ENCODE assay signal across 1 cellular context in the genomic region with DNA sequence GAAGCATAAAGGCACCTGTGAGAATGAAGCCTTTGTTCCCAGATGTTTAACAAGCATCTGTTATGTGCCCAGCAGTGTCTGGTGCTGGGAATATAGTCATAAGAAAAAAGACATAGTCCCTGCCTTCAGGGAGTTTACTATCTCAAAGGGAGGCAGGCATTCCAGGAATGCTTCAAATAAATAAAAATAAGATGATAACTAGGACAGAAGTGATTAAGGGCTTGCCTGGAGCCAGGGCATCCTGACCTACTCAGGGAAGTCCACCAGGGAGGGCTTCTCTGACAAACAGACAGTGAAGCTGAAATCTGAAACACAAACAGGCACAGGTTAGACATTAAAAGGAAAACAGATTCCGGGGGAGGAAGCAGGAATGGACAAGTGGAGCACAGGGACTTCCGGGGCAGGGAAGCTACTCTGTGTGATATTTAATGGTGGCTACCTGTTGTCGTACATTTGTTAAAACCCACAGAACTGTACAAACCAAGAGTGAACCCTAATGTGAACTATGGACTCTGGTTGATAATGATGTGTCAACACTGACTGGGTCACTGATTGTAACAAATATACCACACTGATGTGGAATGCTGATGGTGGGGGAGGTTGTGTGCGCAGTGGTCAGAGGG.
TF ChIP-seq lines count a peak whose summit lies in the region.

No MANE protein-coding gene starts in this region.

TF ChIP-seq in GM23338, 12 proteins besides CTCF, POLR2A, EP300 and RAD21 (continued from another document):
- TF ChIP-seq, protein P1, sequence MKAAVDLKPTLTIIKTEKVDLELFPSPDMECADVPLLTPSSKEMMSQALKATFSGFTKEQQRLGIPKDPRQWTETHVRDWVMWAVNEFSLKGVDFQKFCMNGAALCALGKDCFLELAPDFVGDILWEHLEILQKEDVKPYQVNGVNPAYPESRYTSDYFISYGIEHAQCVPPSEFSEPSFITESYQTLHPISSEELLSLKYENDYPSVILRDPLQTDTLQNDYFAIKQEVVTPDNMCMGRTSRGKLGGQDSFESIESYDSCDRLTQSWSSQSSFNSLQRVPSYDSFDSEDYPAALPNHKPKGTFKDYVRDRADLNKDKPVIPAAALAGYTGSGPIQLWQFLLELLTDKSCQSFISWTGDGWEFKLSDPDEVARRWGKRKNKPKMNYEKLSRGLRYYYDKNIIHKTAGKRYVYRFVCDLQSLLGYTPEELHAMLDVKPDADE (IDR thresholded peaks at IDR 0.05), result no peak
- no peak for TF ChIP-seq JUNB (IDR thresholded peaks at IDR 0.05; ENCODE audit: unreplicated experiment)
- TF ChIP-seq, protein P2, sequence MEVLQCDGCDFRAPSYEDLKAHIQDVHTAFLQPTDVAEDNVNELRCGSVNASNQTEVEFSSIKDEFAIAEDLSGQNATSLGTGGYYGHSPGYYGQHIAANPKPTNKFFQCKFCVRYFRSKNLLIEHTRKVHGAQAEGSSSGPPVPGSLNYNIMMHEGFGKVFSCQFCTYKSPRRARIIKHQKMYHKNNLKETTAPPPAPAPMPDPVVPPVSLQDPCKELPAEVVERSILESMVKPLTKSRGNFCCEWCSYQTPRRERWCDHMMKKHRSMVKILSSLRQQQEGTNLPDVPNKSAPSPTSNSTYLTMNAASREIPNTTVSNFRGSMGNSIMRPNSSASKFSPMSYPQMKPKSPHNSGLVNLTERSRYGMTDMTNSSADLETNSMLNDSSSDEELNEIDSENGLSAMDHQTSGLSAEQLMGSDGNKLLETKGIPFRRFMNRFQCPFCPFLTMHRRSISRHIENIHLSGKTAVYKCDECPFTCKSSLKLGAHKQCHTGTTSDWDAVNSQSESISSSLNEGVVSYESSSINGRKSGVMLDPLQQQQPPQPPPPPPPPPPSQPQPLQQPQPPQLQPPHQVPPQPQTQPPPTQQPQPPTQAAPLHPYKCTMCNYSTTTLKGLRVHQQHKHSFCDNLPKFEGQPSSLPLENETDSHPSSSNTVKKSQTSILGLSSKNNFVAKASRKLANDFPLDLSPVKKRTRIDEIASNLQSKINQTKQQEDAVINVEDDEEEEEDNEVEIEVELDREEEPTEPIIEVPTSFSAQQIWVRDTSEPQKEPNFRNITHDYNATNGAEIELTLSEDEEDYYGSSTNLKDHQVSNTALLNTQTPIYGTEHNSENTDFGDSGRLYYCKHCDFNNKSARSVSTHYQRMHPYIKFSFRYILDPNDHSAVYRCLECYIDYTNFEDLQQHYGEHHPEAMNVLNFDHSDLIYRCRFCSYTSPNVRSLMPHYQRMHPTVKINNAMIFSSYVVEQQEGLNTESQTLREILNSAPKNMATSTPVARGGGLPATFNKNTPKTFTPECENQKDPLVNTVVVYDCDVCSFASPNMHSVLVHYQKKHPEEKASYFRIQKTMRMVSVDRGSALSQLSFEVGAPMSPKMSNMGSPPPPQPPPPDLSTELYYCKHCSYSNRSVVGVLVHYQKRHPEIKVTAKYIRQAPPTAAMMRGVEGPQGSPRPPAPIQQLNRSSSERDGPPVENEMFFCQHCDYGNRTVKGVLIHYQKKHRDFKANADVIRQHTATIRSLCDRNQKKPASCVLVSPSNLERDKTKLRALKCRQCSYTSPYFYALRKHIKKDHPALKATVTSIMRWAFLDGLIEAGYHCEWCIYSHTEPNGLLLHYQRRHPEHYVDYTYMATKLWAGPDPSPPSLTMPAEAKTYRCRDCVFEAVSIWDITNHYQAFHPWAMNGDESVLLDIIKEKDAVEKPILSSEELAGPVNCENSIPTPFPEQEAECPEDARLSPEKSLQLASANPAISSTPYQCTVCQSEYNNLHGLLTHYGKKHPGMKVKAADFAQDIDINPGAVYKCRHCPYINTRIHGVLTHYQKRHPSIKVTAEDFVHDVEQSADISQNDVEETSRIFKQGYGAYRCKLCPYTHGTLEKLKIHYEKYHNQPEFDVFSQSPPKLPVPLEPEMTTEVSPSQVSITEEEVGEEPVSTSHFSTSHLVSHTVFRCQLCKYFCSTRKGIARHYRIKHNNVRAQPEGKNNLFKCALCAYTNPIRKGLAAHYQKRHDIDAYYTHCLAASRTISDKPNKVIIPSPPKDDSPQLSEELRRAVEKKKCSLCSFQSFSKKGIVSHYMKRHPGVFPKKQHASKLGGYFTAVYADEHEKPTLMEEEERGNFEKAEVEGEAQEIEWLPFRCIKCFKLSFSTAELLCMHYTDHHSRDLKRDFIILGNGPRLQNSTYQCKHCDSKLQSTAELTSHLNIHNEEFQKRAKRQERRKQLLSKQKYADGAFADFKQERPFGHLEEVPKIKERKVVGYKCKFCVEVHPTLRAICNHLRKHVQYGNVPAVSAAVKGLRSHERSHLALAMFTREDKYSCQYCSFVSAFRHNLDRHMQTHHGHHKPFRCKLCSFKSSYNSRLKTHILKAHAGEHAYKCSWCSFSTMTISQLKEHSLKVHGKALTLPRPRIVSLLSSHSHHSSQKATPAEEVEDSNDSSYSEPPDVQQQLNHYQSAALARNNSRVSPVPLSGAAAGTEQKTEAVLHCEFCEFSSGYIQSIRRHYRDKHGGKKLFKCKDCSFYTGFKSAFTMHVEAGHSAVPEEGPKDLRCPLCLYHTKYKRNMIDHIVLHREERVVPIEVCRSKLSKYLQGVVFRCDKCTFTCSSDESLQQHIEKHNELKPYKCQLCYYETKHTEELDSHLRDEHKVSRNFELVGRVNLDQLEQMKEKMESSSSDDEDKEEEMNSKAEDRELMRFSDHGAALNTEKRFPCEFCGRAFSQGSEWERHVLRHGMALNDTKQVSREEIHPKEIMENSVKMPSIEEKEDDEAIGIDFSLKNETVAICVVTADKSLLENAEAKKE (CRISPR knock-in tag; IDR thresholded peaks at IDR 0.05), result no peak
TF ChIP-seq in GM23338: peak in this region for 0.
